In genomic region chr5:134582281-134582680, GRCh38 we compare ENCODE assay signal across 22 cellular contexts. TPM values are rescaled to one million over a fixed set of nuclear protein-coding genes. Genes with fewer than 3 reads are reported as not detected.
DNase-seq lines count a peak whose midpoint lies in the region; ATAC-seq, FAIRE-seq and TF ChIP-seq lines count a peak whose summit lies in the region.
"Had no signal": no experiment of that assay in that cellular context is flagged by ENCODE, and none has a peak within 500 bp of the region (broad histone marks: within the 10 kb centered on the region; RNA-seq: fewer than 3 reads in every experiment).

No MANE protein-coding gene starts in this region.

- no peak for DNase-seq in activated T-cell treated with anti-CD3 and anti-CD28 coated beads, Interleukin-2, amount 50 U/mL, for 24 hours
- DNase-seq in activated T-cell treated with anti-CD3 and anti-CD28 coated beads, Interleukin-2, amount 50 U/mL, for 48 hours = no peak
- DNase-seq in Calu3 (no peak), fibroblast of gingiva (ENCODE audit: low read depth) (peak; percentile 45), sciatic nerve (ENCODE audit: low spot score) (peak; percentile 18), NCI-H2227 (lab: John Stamatoyannopoulos, UW; ENCODE audit: unreplicated experiment) (no peak), RCC 7860 (ENCODE audit: low spot score) (no peak)
- DNase-seq: BE2C; CD4-positive, alpha-beta memory T cell; GF-D8; Kasumi-1; MM.1S; NCI-H1092; NCI-H146; NCI-H2081; NCI-H2171 treated with DMSO at 0.1 percent for 48 hours; NCI-H446 treated with DMSO at 0.1 percent for 48 hours; NK-92 treated with Interleukin-12 subunit alpha and Interleukin-12 subunit beta, amount 100 ng/mL, for 24 hours; SIG-M5 had no signal

- FAIRE-seq in RCC 7860 (lab: Jason Lieb, UNC) = no peak
- FAIRE-seq: HTR-8/SVneo had no signal

- CTCF ChIA-PET in Calu3 (lab: Charles Lee) = no interaction called here

- H3K27ac Mint-ChIP-seq in activated T-cell treated with anti-CD3 and anti-CD28 coated beads, Interleukin-2, amount 50 U/mL, for 24 hours = peak overlapping the region; percentile 71
- no peak overlapping the region for H3K27ac Mint-ChIP-seq in Calu3 (ENCODE audit: unreplicated experiment)

- no peak for TF ChIP-seq CTCF in Calu3 (IDR thresholded peaks at IDR 0.05; ENCODE audit: unreplicated experiment)

- no peaks in the 10 kb centered on the region for H3K9me3 Mint-ChIP-seq in activated T-cell treated with anti-CD3 and anti-CD28 coated beads, Interleukin-2, amount 50 U/mL, for 24 hours
- no peaks in the 10 kb centered on the region for H3K9me3 Mint-ChIP-seq in Calu3 (ENCODE audit: low read depth, unreplicated experiment)
- H3K9me3 Mint-ChIP-seq: CD4-positive, alpha-beta memory T cell; IgD-negative memory B cell had no signal

- no peak for ATAC-seq in sciatic nerve
- no peak for ATAC-seq in HG03520 (IDR thresholded peaks at IDR 0.05; ENCODE audit: unreplicated experiment)

- BruUV-seq in Calu3 (replicated peaks; lab: Mats Ljungman, UMichigan) = TSS peak; percentile 6

- no peak overlapping the region for H3K4me3 Mint-ChIP-seq in activated T-cell treated with anti-CD3 and anti-CD28 coated beads, Interleukin-2, amount 50 U/mL, for 24 hours
- H3K4me3 Mint-ChIP-seq in Calu3 (ENCODE audit: low read depth, unreplicated experiment) = no peak overlapping the region
- H3K4me3 Mint-ChIP-seq: CD4-positive, alpha-beta memory T cell; IgD-negative memory B cell had no signal

- H3K4me1 Mint-ChIP-seq in activated T-cell treated with anti-CD3 and anti-CD28 coated beads, Interleukin-2, amount 50 U/mL, for 24 hours (ENCODE audit: low read depth) = peaks cover 10% of the 10 kb centered on the region
- peaks cover 15% of the 10 kb centered on the region for H3K4me1 Mint-ChIP-seq in Calu3 (ENCODE audit: low read depth, unreplicated experiment)

- intact Hi-C loops in Calu3 (cut with micrococcal nuclease; ENCODE audit: unreplicated experiment) (no loop called here), sciatic nerve (cut with DNase I) (loop anchor here (5.0 kb wide), 1 partner anchor 45 kb away; no protein-coding TSS in a partner anchor)

- H3K36me3 Mint-ChIP-seq in activated T-cell treated with anti-CD3 and anti-CD28 coated beads, Interleukin-2, amount 50 U/mL, for 24 hours (ENCODE audit: low read depth) = peaks cover 41% of the 10 kb centered on the region
- peaks cover 53% of the 10 kb centered on the region for H3K36me3 Mint-ChIP-seq in Calu3 (ENCODE audit: insufficient read depth, unreplicated experiment)
- H3K36me3 Mint-ChIP-seq: IgD-negative memory B cell had no signal

- H3K27me3 Mint-ChIP-seq in activated T-cell treated with anti-CD3 and anti-CD28 coated beads, Interleukin-2, amount 50 U/mL, for 24 hours = no peaks in the 10 kb centered on the region
- no peaks in the 10 kb centered on the region for H3K27me3 Mint-ChIP-seq in Calu3 (ENCODE audit: unreplicated experiment)
- H3K27me3 Mint-ChIP-seq: CD4-positive, alpha-beta memory T cell had no signal

RNA-seq across cellular contexts. Expression of gene SAR1B, which starts 50.3 kb away (rescaled TPM):
- total RNA-seq in Calu3 (2022) = 86.9 and 95.4 TPM in 2 replicates
- 60.0 TPM for total RNA-seq in sciatic nerve

RNA-seq across cellular contexts. Expression of gene JADE2, which starts 56.8 kb away (rescaled TPM):
- total RNA-seq in Calu3 (2022) = 93.4 and 128 TPM in 2 replicates
- 55.0 TPM for total RNA-seq in sciatic nerve

Comparison
In these comparisons a context has a peak if more than half of its experiments do, and no peak if none do; other contexts are left out.
1. DNase-seq: peak in fibroblast of gingiva (single experiment) and sciatic nerve (single experiment); none in activated T-cell treated with anti-CD3 and anti-CD28 coated beads, Interleukin-2, amount 50 U/mL, for 24 hours (single experiment), activated T-cell treated with anti-CD3 and anti-CD28 coated beads, Interleukin-2, amount 50 U/mL, for 48 hours (0 of 2), Calu3 (single experiment), NCI-H2227 (single experiment) and RCC 7860 (single experiment).